Comparison of ENCODE assay signal across 24 cellular contexts in genomic region chr4:40987151-40987550, GRCh38.
"Had no signal": no experiment of that assay in that cellular context is flagged by ENCODE, and none has a peak within 500 bp of the region (broad histone marks: within the 10 kb centered on the region; RNA-seq: fewer than 3 reads in every experiment).

No MANE protein-coding gene starts in this region.

- H3K27me3 ChIP-seq: brain microvascular endothelial cell, cardiac muscle cell, MG63, SJSA1 had no signal

- DNase-seq: activated CD4-positive, alpha-beta T cell treated with anti-CD3 and anti-CD28 coated beads for 48 hours; activated CD4-positive, alpha-beta T cell treated with anti-CD3 and anti-CD28 coated beads, Interleukin-2, amount 50 U/mL, for 4 hours; activated CD4-positive, CD25-positive, alpha-beta regulatory T cell treated with anti-CD3 and anti-CD28 coated beads, Interleukin-2, amount 50 U/mL, for 72 hours; activated CD8-positive, alpha-beta T cell treated with anti-CD3 and anti-CD28 coated beads, Interleukin-2, amount 10 ng/mL, durations not matched to agents 7 days and 5 days; activated effector memory CD4-positive, alpha-beta T cell treated with anti-CD3 and anti-CD28 coated beads, Interleukin-2, amount 50 U/mL, for 16 hours; activated naive CD4-positive, alpha-beta T cell treated with Interleukin-2 at 50 U/mL for 16 hours; activated T-cell treated with anti-CD3 and anti-CD28 coated beads, Interleukin-2, amount 50 U/mL, for 24 hours; brain microvascular endothelial cell; MG63; MV-4-11; NCI-H1092 treated with DMSO at 0.1 percent for 48 hours; NCI-H1436; NCI-H187; NCI-H2081; NCI-H510A treated with DMSO at 0.1 percent for 48 hours; NCI-H69; NK-92 treated with Interleukin-12 subunit alpha and Interleukin-12 subunit beta, amount 100 ng/mL, for 24 hours; PC-3; SHP77; SW 1271 had no signal

- H3K27ac ChIP-seq: cardiac muscle cell, SJSA1 had no signal

- H3K9me3 ChIP-seq: MG63, SJSA1 had no signal

- ATAC-seq: activated CD8-positive, alpha-beta T cell treated with anti-CD3 and anti-CD28 coated beads, Interleukin-2, amount 10 ng/mL, durations not matched to agents 7 days and 5 days; PC-3; SK-N-SH treated with all-trans-retinoic acid at 6 μM for 48 hours; WTC11 had no signal

- H3K4me3 ChIP-seq: cardiac muscle cell, MG63, SJSA1 had no signal

- H3K36me3 ChIP-seq: cardiac muscle cell, MG63, SJSA1 had no signal
